In the genomic region with DNA sequence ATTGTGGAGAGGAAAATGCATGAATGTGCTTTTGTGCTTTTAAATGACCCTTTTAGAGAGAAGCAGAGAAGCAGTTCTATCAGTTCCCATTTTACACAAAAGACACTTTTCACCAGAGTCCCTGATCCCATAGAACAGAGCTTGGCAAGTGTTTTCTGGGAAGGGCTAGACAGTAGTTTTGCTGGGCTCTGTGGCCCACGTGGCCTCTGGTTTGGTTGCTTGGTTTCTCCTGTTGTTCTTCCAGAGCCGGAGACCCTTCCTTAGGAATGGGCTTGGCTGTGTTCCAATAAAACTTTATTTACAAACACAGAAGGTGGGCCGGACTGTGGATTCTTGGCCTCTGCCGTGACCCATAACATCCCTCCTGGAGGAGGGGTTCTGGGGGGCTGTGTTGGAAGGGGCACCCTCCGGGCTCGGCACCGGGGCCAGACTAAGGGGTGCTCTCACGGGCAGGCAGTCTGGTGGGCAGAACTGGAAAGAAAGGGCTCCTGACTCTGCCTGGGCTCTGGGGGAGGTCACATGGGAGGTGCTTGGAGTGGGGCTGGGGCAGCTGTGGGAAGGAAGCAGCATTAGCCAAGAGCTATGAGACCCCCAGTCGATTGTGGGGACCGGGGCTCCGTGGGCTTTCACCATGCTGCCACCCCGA, we compare ENCODE assay signal across 13 cellular contexts. TPM values are rescaled to one million over a fixed set of nuclear protein-coding genes. Genes with fewer than 3 reads are reported as not detected.
A peak's percentile ranks its signal among the peaks of the same experiment; 100 is the strongest.
DNase-seq lines count a peak whose midpoint lies in the region; ATAC-seq and TF ChIP-seq lines count a peak whose summit lies in the region.
"Had no signal": no experiment of that assay in that cellular context is flagged by ENCODE, and none has a peak within 500 bp of the region (broad histone marks: within the 10 kb centered on the region; RNA-seq: fewer than 3 reads in every experiment).

No MANE protein-coding gene starts in this region.

- H3K4me1 Mint-ChIP-seq in activated CD4-positive, alpha-beta T cell treated with anti-CD3 and anti-CD28 coated beads, Interleukin-2, amount 10 ng/mL, durations not matched to agents 24 days and 14 days, result peaks cover 46% of the 10 kb centered on the region
- peaks cover 35% of the 10 kb centered on the region for H3K4me1 Mint-ChIP-seq in glutamatergic neuron (ENCODE audit: low read depth, unreplicated experiment)
- peaks cover 74 to 82% of the 10 kb centered on the region in 2 donors for H3K4me1 Mint-ChIP-seq in stimulated activated naive B cell treated with anti-CD40 and anti-IgM and Interleukin-4, amounts not matched to agents 10 μg/mL and 1 μg/mL and 100 μg/mL, for 72 hours

- H3K36me3 ChIP-seq in OCI-LY3 (replicated peaks; ENCODE audit: low read depth, low read length) (peaks cover 22% of the 10 kb centered on the region), brain microvascular endothelial cell (replicated peaks) (no peaks in the 10 kb centered on the region), sigmoid colon (no peaks in the 10 kb centered on the region)
- H3K36me3 ChIP-seq in effector memory CD4-positive, alpha-beta T cell (ENCODE audit: control insufficient read depth, insufficient read depth, low read length), result no peaks in the 10 kb centered on the region
- H3K36me3 ChIP-seq: tibial artery had no signal

- H3K27me3 ChIP-seq in OCI-LY3 (ENCODE audit: low read depth, low read length) (no peaks in the 10 kb centered on the region), brain microvascular endothelial cell (replicated peaks) (no peaks in the 10 kb centered on the region), sigmoid colon (no peaks in the 10 kb centered on the region)
- H3K27me3 ChIP-seq in effector memory CD4-positive, alpha-beta T cell (replicated peaks; ENCODE audit: control insufficient read depth, insufficient read depth, low read length, poor library complexity, severe bottlenecking), result no peaks in the 10 kb centered on the region
- H3K27me3 ChIP-seq: tibial artery had no signal

- peak; percentile 6 to 9 for ATAC-seq in stimulated activated naive B cell treated with anti-CD40 and anti-IgM and Interleukin-4, amounts not matched to agents 10 μg/mL and 1 μg/mL and 100 μg/mL, for 72 hours (replicated peaks)

- 21 to 51% methylated on average over 12 of the region's 12 CpGs for WGBS in sigmoid colon, 2 donors

- no peak for TF ChIP-seq POLR2A in sigmoid colon (IDR thresholded peaks at IDR 0.05)

- no peaks in the 10 kb centered on the region for H3K27me3 Mint-ChIP-seq in activated CD4-positive, alpha-beta T cell treated with anti-CD3 and anti-CD28 coated beads, Interleukin-2, amount 10 ng/mL, durations not matched to agents 24 days and 14 days
- peaks cover 38% of the 10 kb centered on the region for H3K27me3 Mint-ChIP-seq in glutamatergic neuron (ENCODE audit: unreplicated experiment)
- H3K27me3 Mint-ChIP-seq in stimulated activated naive B cell treated with anti-CD40 and anti-IgM and Interleukin-4, amounts not matched to agents 10 μg/mL and 1 μg/mL and 100 μg/mL, for 72 hours, result no peaks in the 10 kb centered on the region

- intact Hi-C loops in activated CD4-positive, alpha-beta T cell treated with anti-CD3 and anti-CD28 coated beads, Interleukin-2, amount 10 ng/mL, durations not matched to agents 24 days and 14 days (cut with micrococcal nuclease), result no loop called here
- intact Hi-C loops in sigmoid colon (cut with DNase I), result no loop called here

- peak overlapping the region; percentile 41; the same call in 1 of the 2 replicates for H3K4me3 ChIP-seq in OCI-LY3 (ENCODE audit: low read length)
- no peak overlapping the region for H3K4me3 ChIP-seq in effector memory CD4-positive, alpha-beta T cell (ENCODE audit: insufficient read depth, low read depth, low read length, poor library complexity, severe bottlenecking)
- no peak overlapping the region for H3K4me3 ChIP-seq in brain microvascular endothelial cell (ENCODE audit: low read depth, low read length)
- H3K4me3 ChIP-seq in sigmoid colon, result no peak overlapping the region
- H3K4me3 ChIP-seq: tibial artery had no signal

- H3K9ac ChIP-seq in OCI-LY3 (ENCODE audit: low read length), result peak overlapping the region; percentile 24; the same call in 1 of the 2 replicates

- peak overlapping the region; percentile 70 for H3K4me2 ChIP-seq in OCI-LY3 (ENCODE audit: low read length)

- DNase-seq in activated CD4-positive, alpha-beta T cell treated with anti-CD3 and anti-CD28 coated beads, Interleukin-2, amount 10 ng/mL, durations not matched to agents 24 days and 14 days, result no peak
- no peak for DNase-seq in activated CD4-positive, alpha-beta T cell treated with anti-CD3 and anti-CD28 coated beads, Interleukin-2, amount 50 U/mL, for 4 hours
- DNase-seq in glutamatergic neuron (no peak), brain microvascular endothelial cell (no peak), sigmoid colon (no peak)
- DNase-seq in stimulated activated naive B cell treated with anti-CD40 and anti-IgM and Interleukin-4, amounts not matched to agents 10 μg/mL and 1 μg/mL and 100 μg/mL, for 72 hours, result no peak
- DNase-seq in effector memory CD4-positive, alpha-beta T cell, result no peak
- DNase-seq: SIG-M5, tibial artery had no signal

- peak overlapping the region; percentile 87 for H3K27ac Mint-ChIP-seq in activated CD4-positive, alpha-beta T cell treated with anti-CD3 and anti-CD28 coated beads, Interleukin-2, amount 10 ng/mL, durations not matched to agents 24 days and 14 days
- H3K27ac Mint-ChIP-seq in glutamatergic neuron (ENCODE audit: unreplicated experiment), result peak overlapping the region; percentile 94
- peak overlapping the region; percentile 95 for H3K27ac Mint-ChIP-seq in stimulated activated naive B cell treated with anti-CD40 and anti-IgM and Interleukin-4, amounts not matched to agents 10 μg/mL and 1 μg/mL and 100 μg/mL, for 72 hours

- peaks cover 23% of the 10 kb centered on the region; the same call in 1 of the 2 replicates for H4K20me1 ChIP-seq in OCI-LY3 (ENCODE audit: insufficient read depth, low read length)

- peaks cover 92% of the 10 kb centered on the region for H3K79me2 ChIP-seq in OCI-LY3 (ENCODE audit: low read length)

- H3K9me3 ChIP-seq in OCI-LY3 (ENCODE audit: insufficient read depth, low read length) (no peaks in the 10 kb centered on the region; the same call in 1 of the 2 replicates), sigmoid colon (no peaks in the 10 kb centered on the region)
- no peaks in the 10 kb centered on the region for H3K9me3 ChIP-seq in effector memory CD4-positive, alpha-beta T cell (ENCODE audit: control insufficient read depth, low read length)
- H3K9me3 ChIP-seq: tibial artery had no signal

- H2AFZ ChIP-seq in OCI-LY3 (ENCODE audit: low read depth, low read length), result no peak overlapping the region

- H3K36me3 Mint-ChIP-seq in activated CD4-positive, alpha-beta T cell treated with anti-CD3 and anti-CD28 coated beads, Interleukin-2, amount 10 ng/mL, durations not matched to agents 24 days and 14 days (ENCODE audit: low read depth), result peaks cover 22% of the 10 kb centered on the region
- peaks cover 11% of the 10 kb centered on the region for H3K36me3 Mint-ChIP-seq in glutamatergic neuron (ENCODE audit: unreplicated experiment)
- H3K36me3 Mint-ChIP-seq in stimulated activated naive B cell treated with anti-CD40 and anti-IgM and Interleukin-4, amounts not matched to agents 10 μg/mL and 1 μg/mL and 100 μg/mL, for 72 hours, result peaks cover 27 to 36% of the 10 kb centered on the region in 2 donors

- peak overlapping the region; percentile 60 for H3K4me3 Mint-ChIP-seq in activated CD4-positive, alpha-beta T cell treated with anti-CD3 and anti-CD28 coated beads, Interleukin-2, amount 10 ng/mL, durations not matched to agents 24 days and 14 days
- H3K4me3 Mint-ChIP-seq in glutamatergic neuron (ENCODE audit: unreplicated experiment), result peak overlapping the region; percentile 55
- H3K4me3 Mint-ChIP-seq in stimulated activated naive B cell treated with anti-CD40 and anti-IgM and Interleukin-4, amounts not matched to agents 10 μg/mL and 1 μg/mL and 100 μg/mL, for 72 hours, result peak overlapping the region; percentile 74 to 79

- in situ Hi-C loops in brain microvascular endothelial cell (cut with HindIII; ENCODE audit: low pct_ligation_motif_present, low sequenced_read_pairs), result no loop called here

- no peak for TF ChIP-seq EP300 in sigmoid colon (IDR thresholded peaks at IDR 0.05)

- TF ChIP-seq CTCF in OCI-LY3 (IDR thresholded peaks at IDR 0.05; ENCODE audit: low read depth, low read length) (no peak), glutamatergic neuron (IDR thresholded peaks at IDR 0.05; ENCODE audit: partially characterized antibody, unreplicated experiment) (no peak), brain microvascular endothelial cell (IDR thresholded peaks at IDR 0.05; ENCODE audit: low read depth, low read length, missing control alignments) (no peak), sigmoid colon (IDR thresholded peaks at IDR 0.05) (no peak)

- H3K4me1 ChIP-seq in OCI-LY3 (ENCODE audit: low read length), result peaks cover 32% of the 10 kb centered on the region
- H3K4me1 ChIP-seq in effector memory CD4-positive, alpha-beta T cell (ENCODE audit: control insufficient read depth, insufficient read depth, low read length, poor library complexity, severe bottlenecking), result peaks cover 29% of the 10 kb centered on the region
- peaks cover 0 to 62% (median 56%) of the 10 kb centered on the region in 4 donors for H3K4me1 ChIP-seq in sigmoid colon

- H3K27ac ChIP-seq in OCI-LY3 (ENCODE audit: low read length), result no peak overlapping the region
- no peak overlapping the region for H3K27ac ChIP-seq in effector memory CD4-positive, alpha-beta T cell (ENCODE audit: insufficient read depth, low read length, poor library complexity, severe bottlenecking)
- H3K27ac ChIP-seq in brain microvascular endothelial cell, result no peak overlapping the region
- H3K27ac ChIP-seq in sigmoid colon, result peak overlapping the region in 2 of 4 donors; percentile 20 to 47
- H3K27ac ChIP-seq: tibial artery had no signal

- H3K9me3 Mint-ChIP-seq in activated CD4-positive, alpha-beta T cell treated with anti-CD3 and anti-CD28 coated beads, Interleukin-2, amount 10 ng/mL, durations not matched to agents 24 days and 14 days, result peaks cover 10% of the 10 kb centered on the region
- H3K9me3 Mint-ChIP-seq in glutamatergic neuron (ENCODE audit: unreplicated experiment), result peaks cover 54% of the 10 kb centered on the region
- peaks cover 0 to 5% of the 10 kb centered on the region in 2 donors for H3K9me3 Mint-ChIP-seq in stimulated activated naive B cell treated with anti-CD40 and anti-IgM and Interleukin-4, amounts not matched to agents 10 μg/mL and 1 μg/mL and 100 μg/mL, for 72 hours

RNA-seq across cellular contexts. Expression of gene SPPL2B, which starts 3.2 kb away (rescaled TPM):
- total RNA-seq in activated CD4-positive, alpha-beta T cell treated with anti-CD3 and anti-CD28 coated beads, Interleukin-2, amount 10 ng/mL, durations not matched to agents 24 days and 14 days, result 69.7 and 69.8 TPM in 2 replicates
- total RNA-seq in glutamatergic neuron (ENCODE audit: unreplicated experiment) (166 TPM), sigmoid colon (10 to 100 TPM; 14.6 to 47.4 (median 24.0) TPM)
- 100 to 1,000 TPM in 1 of 3 donors, 10 to 100 TPM in 1, 1 to 10 TPM in 1; 6.0 to 145 (median 12.0) TPM for polyA plus RNA-seq in sigmoid colon

RNA-seq across cellular contexts. Expression of gene LSM7, which starts 3.3 kb away (rescaled TPM):
- total RNA-seq in activated CD4-positive, alpha-beta T cell treated with anti-CD3 and anti-CD28 coated beads, Interleukin-2, amount 10 ng/mL, durations not matched to agents 24 days and 14 days, result 190 and 192 TPM in 2 replicates
- total RNA-seq in glutamatergic neuron (ENCODE audit: unreplicated experiment), result 105 TPM
- 100 to 1,000 TPM in 2 of 4 donors, 10 to 100 TPM in 2; 51.5 to 139 (median 100) TPM for total RNA-seq in sigmoid colon
- 100 to 1,000 TPM; 234 to 427 (median 235) TPM for polyA plus RNA-seq in sigmoid colon

RNA-seq across cellular contexts. Expression of gene LINGO3, which starts 23.8 kb away (rescaled TPM):
- 0.09 and 0.26 TPM in 2 replicates for total RNA-seq in activated CD4-positive, alpha-beta T cell treated with anti-CD3 and anti-CD28 coated beads, Interleukin-2, amount 10 ng/mL, durations not matched to agents 24 days and 14 days
- total RNA-seq in glutamatergic neuron (ENCODE audit: unreplicated experiment) (0.25 TPM), sigmoid colon (under 1 TPM in 1 of 4 donors, not detected in 3; 0.14 TPM)
- under 1 TPM in 1 of 3 donors, not detected in 2; 0.70 TPM for polyA plus RNA-seq in sigmoid colon
- total RNA-seq: epithelial cell of proximal tubule, left colon had no signal
- polyA plus RNA-seq: AG04450 had no signal

RNA-seq across cellular contexts. Expression of gene TMPRSS9, which starts 28.3 kb away (rescaled TPM):
- 0.09 TPM in 1 of 2 replicates, not detected in the other for total RNA-seq in activated CD4-positive, alpha-beta T cell treated with anti-CD3 and anti-CD28 coated beads, Interleukin-2, amount 10 ng/mL, durations not matched to agents 24 days and 14 days
- total RNA-seq in glutamatergic neuron (ENCODE audit: unreplicated experiment) (0.29 TPM), sigmoid colon (under 1 TPM in 3 of 4 donors, not detected in 1; 0.16 to 0.68 (median 0.28) TPM)
- under 1 TPM in 1 of 3 donors, not detected in 2; 0.26 TPM for polyA plus RNA-seq in sigmoid colon
- total RNA-seq: epithelial cell of proximal tubule had no signal
- polyA plus RNA-seq: AG04450 had no signal

RNA-seq across cellular contexts. Expression of gene PEAK3, which starts 49.7 kb away (rescaled TPM):
- 0.09 TPM in 1 of 2 replicates, not detected in the other for total RNA-seq in activated CD4-positive, alpha-beta T cell treated with anti-CD3 and anti-CD28 coated beads, Interleukin-2, amount 10 ng/mL, durations not matched to agents 24 days and 14 days
- not detected for total RNA-seq in glutamatergic neuron (ENCODE audit: unreplicated experiment)
- total RNA-seq in sigmoid colon, result under 1 TPM; 0.41 to 0.82 (median 0.63) TPM
- under 1 TPM; under 0.01 to 0.74 (median 0.46) TPM for polyA plus RNA-seq in sigmoid colon
- total RNA-seq: epithelial cell of proximal tubule had no signal
